Comparison of ENCODE assay signal across 8 cellular contexts in the genomic region with DNA sequence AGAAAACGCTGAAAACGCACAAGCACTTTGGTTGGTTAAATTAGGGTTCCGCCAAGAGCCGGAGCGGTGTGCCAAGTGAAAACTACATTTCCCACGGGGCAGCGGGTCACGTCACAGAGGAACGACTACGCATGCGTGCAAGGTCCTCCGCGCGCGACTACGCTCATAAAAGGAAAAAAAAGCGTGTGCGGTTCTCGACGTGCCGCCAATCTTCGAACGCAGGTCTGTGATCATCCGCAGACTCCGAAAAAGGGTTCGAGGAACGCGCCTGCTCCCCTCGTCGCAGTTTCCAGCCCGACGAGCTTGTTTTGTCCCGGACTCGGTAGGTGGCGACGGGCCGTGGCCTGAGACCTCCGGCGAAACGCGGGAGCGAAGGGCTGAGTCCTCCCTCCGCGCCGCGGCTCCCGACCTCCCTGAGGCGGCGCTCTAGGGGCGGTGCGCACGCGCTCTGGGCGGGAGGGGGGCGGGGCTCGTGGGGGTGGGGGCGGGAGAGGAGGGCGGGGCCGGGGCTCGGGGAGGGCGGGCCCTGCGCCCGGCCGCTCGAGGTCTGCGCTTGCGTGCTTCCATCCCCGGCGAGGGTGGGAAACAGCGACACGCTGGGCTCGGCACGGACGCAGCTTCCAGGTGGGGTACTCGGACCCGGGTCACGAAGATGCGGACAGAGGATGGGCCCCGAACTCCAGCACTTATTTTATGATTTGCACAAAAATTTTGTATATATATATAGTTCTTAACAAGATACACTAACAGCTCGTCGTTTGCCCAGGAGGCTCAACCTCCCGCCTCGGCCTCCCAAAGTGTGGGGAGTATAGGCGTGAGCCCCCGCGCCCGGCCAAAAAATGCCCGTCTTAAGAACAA. TPM values are rescaled to one million over a fixed set of nuclear protein-coding genes. Genes with fewer than 3 reads are reported as not detected.
DNase-seq lines count a peak whose midpoint lies in the region; ATAC-seq and TF ChIP-seq lines count a peak whose summit lies in the region.

A gene (plus strand): TSS at position 145 of the 858 bp plus-strand sequence. CDS start 27,150 bp downstream, outside the sequence.

- DNase-seq in NCI-H128 (lab: John Stamatoyannopoulos, UW; ENCODE audit: unreplicated experiment): peak; percentile 69
- peak; percentile 86 to 92 for DNase-seq in SW 1271 (lab: John Stamatoyannopoulos, UW)
- DNase-seq in activated naive CD8-positive, alpha-beta T cell treated with anti-CD3 and anti-CD28 coated beads, Interleukin-2, amount 50 U/mL, for 16 hours (ENCODE audit: low read depth, low spot score): peak; percentile 83
- DNase-seq in Right ventricle myocardium superior: peak; percentile 95
- peak; percentile 74 to 93 for DNase-seq in trophoblast cell
- DNase-seq in tibial nerve (ENCODE audit: low spot score in 2 of 2): peak; percentile 84 to 91

- H3K4me1 ChIP-seq in trophoblast cell (ENCODE audit: control insufficient read depth in 1 of 2, insufficient read depth in 2 of 2, low read length in 2 of 2): peaks cover 4% of the 10 kb centered on the region in 2 experiments
- peaks cover 0 to 26% (median 5%) of the 10 kb centered on the region in 4 donors for H3K4me1 ChIP-seq in tibial nerve

- H3K23ac ChIP-seq in trophoblast cell (ENCODE audit: low read length): no peak within 1 kb of the TSS

- WGBS in trophoblast cell (ENCODE audit: extremely low coverage, insufficient coverage, insufficient read length): no CpG with 5 or more reads among the region's 88 CpGs
- WGBS in tibial nerve, 2 donors: 2% methylated on average over 56 to 58 of the region's 88 CpGs

- H3K4me2 ChIP-seq in trophoblast cell (ENCODE audit: low read length): peak within 1 kb of the TSS; percentile 67

- peak within 1 kb of the TSS; percentile 89 for H3K9ac ChIP-seq in trophoblast cell (ENCODE audit: low read length)

- TF ChIP-seq CTCF in GM12872 (IDR thresholded peaks at IDR 0.05; ENCODE audit: insufficient read depth, low read depth, low read length): peak; percentile 33; the same call in 2 of the 3 replicates
- TF ChIP-seq CTCF in tibial nerve (IDR thresholded peaks at IDR 0.05): peak; percentile 35 to 65 (median 47)

- peak within 1 kb of the TSS; percentile 93 for H4K12ac ChIP-seq in trophoblast cell (ENCODE audit: low read depth, low read length)

- TF ChIP-seq EP300 in tibial nerve (IDR thresholded peaks at IDR 0.05): peak; percentile 78 to 100

- H3K27ac ChIP-seq in trophoblast cell (ENCODE audit: low read depth, low read length) (peak within 1 kb of the TSS; percentile 93), tibial nerve (peak within 1 kb of the TSS; percentile 90 to 98 (median 96))

- no peak within 1 kb of the TSS for H2BK12ac ChIP-seq in trophoblast cell (ENCODE audit: low read length)

- peaks cover 2% of the 10 kb centered on the region for H3K79me1 ChIP-seq in trophoblast cell (ENCODE audit: low read length)

- peak within 1 kb of the TSS; percentile 84 for H3K18ac ChIP-seq in trophoblast cell (ENCODE audit: low read length)

- H3K4ac ChIP-seq in trophoblast cell (ENCODE audit: low read depth, low read length): peak within 1 kb of the TSS; percentile 13

- H4K91ac ChIP-seq in trophoblast cell (ENCODE audit: low read depth, low read length): peak within 1 kb of the TSS; percentile 88

- intact Hi-C loops in Right ventricle myocardium superior (cut with DNase I): loop anchor here (5.0 kb wide), 1 partner anchor 62 kb away; a partner anchor contains a TSS

- H2BK5ac ChIP-seq in trophoblast cell (ENCODE audit: low read depth, low read length, poor library complexity): peak within 1 kb of the TSS; percentile 84

- ATAC-seq in HG02678 (IDR thresholded peaks at IDR 0.05; ENCODE audit: unreplicated experiment) (peak; percentile 83), Right ventricle myocardium superior (ENCODE audit: poor library complexity) (peak; percentile 97)

- H3K27me3 ChIP-seq in trophoblast cell (ENCODE audit: insufficient read depth, low read length): no peaks in the 10 kb centered on the region
- H3K27me3 ChIP-seq in tibial nerve: no peaks in the 10 kb centered on the region

- H3K36me3 ChIP-seq in trophoblast cell (ENCODE audit: control insufficient read depth in 1 of 2, insufficient read depth in 2 of 2, low read length in 2 of 2) (peaks cover 0 to 4% of the 10 kb centered on the region in 2 experiments), tibial nerve (peaks cover 0 to 24% (median 5%) of the 10 kb centered on the region in 3 donors)

- peaks cover 2% of the 10 kb centered on the region for H3K79me2 ChIP-seq in trophoblast cell (ENCODE audit: control insufficient read depth, insufficient read depth, low read length, poor library complexity)

- TF ChIP-seq POLR2A in tibial nerve (IDR thresholded peaks at IDR 0.05): peak; percentile 94 to 96

- peak within 1 kb of the TSS; percentile 94 for H4K8ac ChIP-seq in trophoblast cell (ENCODE audit: low read depth, low read length)

- no peak within 1 kb of the TSS for H2AK5ac ChIP-seq in trophoblast cell (ENCODE audit: low read length)

- H3K14ac ChIP-seq in trophoblast cell (ENCODE audit: low read length): peak within 1 kb of the TSS; percentile 92

- no peaks in the 10 kb centered on the region for H3K9me3 ChIP-seq in trophoblast cell (ENCODE audit: insufficient read depth, low read depth, low read length)
- H3K9me3 ChIP-seq in tibial nerve: no peaks in the 10 kb centered on the region

- peak within 1 kb of the TSS; percentile 85 for H2AFZ ChIP-seq in trophoblast cell (ENCODE audit: insufficient read depth, low read length, poor library complexity)

- H2BK120ac ChIP-seq in trophoblast cell (ENCODE audit: insufficient read depth, low read length, poor library complexity): peak within 1 kb of the TSS; percentile 61

- H3K4me3 ChIP-seq in trophoblast cell (ENCODE audit: low read depth, low read length) (peak within 1 kb of the TSS; percentile 82), tibial nerve (peak within 1 kb of the TSS; percentile 52 to 86 (median 60))

RNA-seq across cellular contexts. Expression of the gene that starts here (rescaled TPM):
- 13.2 TPM for total RNA-seq in Right ventricle myocardium superior
- 15.3 and 15.9 TPM in 2 replicates for polyA plus RNA-seq in trophoblast cell (2013)
- total RNA-seq in tibial nerve: 10 to 100 TPM; 31.9 to 52.1 (median 36.1) TPM

Comparison
In these comparisons a context has a peak if more than half of its experiments do, and no peak if none do; other contexts are left out.
1. Peak in every context shown above with its lines: DNase-seq, ATAC-seq, H3K4me3 ChIP-seq and H3K27ac ChIP-seq.